In genomic region chr2:37125404-37125803, GRCh38 we compare ENCODE assay signal across 24 cellular contexts.
"Had no signal": no experiment of that assay in that cellular context is flagged by ENCODE, and none has a peak within 500 bp of the region (broad histone marks: within the 10 kb centered on the region; RNA-seq: fewer than 3 reads in every experiment).

No MANE protein-coding gene starts in this region.

- H3K27ac ChIP-seq: coronary artery, esophagus muscularis mucosa, foreskin keratinocyte, gastroesophageal sphincter, heart left ventricle, hepatocyte, ovary, right lobe of liver, thoracic aorta, tibial nerve, upper lobe of left lung had no signal

- H3K4me1 ChIP-seq: esophagus muscularis mucosa, foreskin keratinocyte, gastroesophageal sphincter, heart left ventricle, right lobe of liver, tibial nerve, upper lobe of left lung had no signal

- DNase-seq: dermis blood vessel endothelial cell; effector memory CD4-positive, alpha-beta T cell; foreskin keratinocyte; heart left ventricle; kidney; naive thymus-derived CD4-positive, alpha-beta T cell; occipital lobe; ovary; posterior cingulate gyrus; right lobe of liver; stimulated activated CD4-positive, alpha-beta T cell treated with anti-CD3 and anti-CD28 coated beads, Interleukin-2, amount 100 ng/mL, for 24 hours; stimulated activated CD4-positive, alpha-beta T cell treated with anti-CD3 and anti-CD28 coated beads, Interleukin-4, amount 100 ng/mL, for 4 hours; stimulated activated naive CD8-positive, alpha-beta T cell treated with anti-CD3 and anti-CD28 coated beads, Interleukin-15, Interleukin-2, amounts not matched to agents 100 U/mL and 50 U/mL, for 24 hours; substantia nigra; upper lobe of left lung had no signal

- H3K4me3 Mint-ChIP-seq: memory B cell; naive thymus-derived CD4-positive, alpha-beta T cell; stimulated activated memory B cell treated with anti-CD40 and anti-IgM and Interleukin-4, amounts not matched to agents 10 μg/mL and 1 μg/mL and 100 μg/mL, for 72 hours had no signal

- H3K27me3 Mint-ChIP-seq: memory B cell; naive thymus-derived CD4-positive, alpha-beta T cell; stimulated activated memory B cell treated with anti-CD40 and anti-IgM and Interleukin-4, amounts not matched to agents 10 μg/mL and 1 μg/mL and 100 μg/mL, for 72 hours had no signal

- H3K9me3 Mint-ChIP-seq: memory B cell; stimulated activated memory B cell treated with anti-CD40 and anti-IgM and Interleukin-4, amounts not matched to agents 10 μg/mL and 1 μg/mL and 100 μg/mL, for 72 hours had no signal

- H2AFZ ChIP-seq: hepatocyte had no signal

- H3K4me3 ChIP-seq: coronary artery, esophagus muscularis mucosa, gastroesophageal sphincter, heart left ventricle, hepatocyte, lung, ovary, right lobe of liver, thoracic aorta, tibial nerve, upper lobe of left lung had no signal

- H3K9me3 ChIP-seq: esophagus muscularis mucosa, gastroesophageal sphincter, heart left ventricle, ovary, right lobe of liver, thoracic aorta, tibial nerve, upper lobe of left lung had no signal

- H3K36me3 ChIP-seq: ovary had no signal

- H3K27me3 ChIP-seq: esophagus muscularis mucosa, foreskin keratinocyte, gastroesophageal sphincter, heart left ventricle, hepatocyte, ovary, right lobe of liver, tibial nerve, upper lobe of left lung had no signal

- H3K4me1 Mint-ChIP-seq: memory B cell; stimulated activated memory B cell treated with anti-CD40 and anti-IgM and Interleukin-4, amounts not matched to agents 10 μg/mL and 1 μg/mL and 100 μg/mL, for 72 hours had no signal

- H3K79me2 ChIP-seq: hepatocyte had no signal

- H3K27ac Mint-ChIP-seq: memory B cell; stimulated activated memory B cell treated with anti-CD40 and anti-IgM and Interleukin-4, amounts not matched to agents 10 μg/mL and 1 μg/mL and 100 μg/mL, for 72 hours had no signal

- H3K4me2 ChIP-seq: hepatocyte had no signal
